21 cellular contexts compared by ENCODE assay signal in genomic region chr9:18405240-18405639, GRCh38.
DNase-seq lines count a peak whose midpoint lies in the region; ATAC-seq and TF ChIP-seq lines count a peak whose summit lies in the region.
"Had no signal": no experiment of that assay in that cellular context is flagged by ENCODE, and none has a peak within 500 bp of the region (broad histone marks: within the 10 kb centered on the region; RNA-seq: fewer than 3 reads in every experiment).

No MANE protein-coding gene starts in this region.

- no peak overlapping the region for H3K4me3 ChIP-seq in fibroblast of pulmonary artery (replicated peaks; ENCODE audit: low read depth, low read length)
- H3K4me3 ChIP-seq: breast epithelium, heart left ventricle, skin epidermis had no signal

- peak; percentile 90 for DNase-seq in EL
- DNase-seq in HS-5 (ENCODE audit: low read depth) = peak; percentile 87
- peak; percentile 69 for DNase-seq in SHP77 treated with DMSO at 0.1 percent for 48 hours (lab: John Stamatoyannopoulos, UW)
- peak; percentile 22 for DNase-seq in fibroblast of pulmonary artery (ENCODE audit: low read depth)
- no peak for DNase-seq in NCI-H187 treated with DMSO at 0.1 percent for 48 hours (lab: John Stamatoyannopoulos, UW)
- no peak for DNase-seq in activated CD4-positive, alpha-beta T cell treated with anti-CD3 and anti-CD28 coated beads, Interleukin-2, amount 50 U/mL, for 4 hours
- DNase-seq: activated CD8-positive, alpha-beta T cell treated with anti-CD3 and anti-CD28 coated beads, Interleukin-2, amount 10 ng/mL, durations not matched to agents 7 days and 5 days; activated naive CD8-positive, alpha-beta T cell treated with anti-CD3 and anti-CD28 coated beads, Interleukin-2, amount 10 ng/mL, durations not matched to agents 7 days and 5 days; Calu3; erythroblast; heart left ventricle; islet precursor cell; natural killer cell; RPMI8226; stimulated activated CD4-positive, alpha-beta T cell treated with anti-CD3 and anti-CD28 coated beads, Interleukin-4, amount 100 ng/mL, for 24 hours; T-helper 17 cell had no signal

- no peak for ATAC-seq in HG03439 (IDR thresholded peaks at IDR 0.05; ENCODE audit: unreplicated experiment)
- no peak for ATAC-seq in HG02852 (IDR thresholded peaks at IDR 0.05; ENCODE audit: unreplicated experiment)
- ATAC-seq: activated CD8-positive, alpha-beta T cell treated with anti-CD3 and anti-CD28 coated beads, Interleukin-2, amount 10 ng/mL, durations not matched to agents 7 days and 5 days; HCT116; heart left ventricle; natural killer cell; T-helper 17 cell had no signal

- no peak for TF ChIP-seq CTCF in fibroblast of pulmonary artery (IDR thresholded peaks at IDR 0.05; ENCODE audit: low read length, missing control alignments)

Comparison
In these comparisons a context has a peak if more than half of its experiments do, and no peak if none do; other contexts are left out.
1. DNase-seq: peak in EL (single experiment), HS-5 (single experiment), SHP77 treated with DMSO at 0.1 percent for 48 hours (single experiment) and fibroblast of pulmonary artery (single experiment); none in NCI-H187 treated with DMSO at 0.1 percent for 48 hours (single experiment) and activated CD4-positive, alpha-beta T cell treated with anti-CD3 and anti-CD28 coated beads, Interleukin-2, amount 50 U/mL, for 4 hours (0 of 2).